12 cellular contexts compared by ENCODE assay signal in genomic region chr6:137968901-137969300, GRCh38.
DNase-seq lines count a peak whose midpoint lies in the region; ATAC-seq lines count a peak whose summit lies in the region.
"Had no signal": no experiment of that assay in that cellular context is flagged by ENCODE, and none has a peak within 500 bp of the region (broad histone marks: within the 10 kb centered on the region; RNA-seq: fewer than 3 reads in every experiment).

No MANE protein-coding gene starts in this region.

- no peaks in the 10 kb centered on the region for H3K36me3 Mint-ChIP-seq in activated T-cell treated with anti-CD3 and anti-CD28 coated beads, Interleukin-2, amount 50 U/mL, for 24 hours (ENCODE audit: low read depth)
- H3K36me3 Mint-ChIP-seq in activated naive CD8-positive, alpha-beta T cell = peaks cover 3% of the 10 kb centered on the region

- H3K27ac Mint-ChIP-seq in activated T-cell treated with anti-CD3 and anti-CD28 coated beads, Interleukin-2, amount 50 U/mL, for 24 hours = peak overlapping the region; percentile 92
- H3K27ac Mint-ChIP-seq in activated naive CD8-positive, alpha-beta T cell = peak overlapping the region; percentile 81

- in situ Hi-C loops in KBM-7 (cut with MboI; ENCODE audit: low pct_unique_long_range_greater_than_20kb, low sequenced_read_pairs) (no loop called here), G401 (cut with HindIII; ENCODE audit: low sequenced_read_pairs) (no loop called here)

- peaks cover 61% of the 10 kb centered on the region for H3K4me1 Mint-ChIP-seq in activated T-cell treated with anti-CD3 and anti-CD28 coated beads, Interleukin-2, amount 50 U/mL, for 24 hours (ENCODE audit: low read depth)
- H3K4me1 Mint-ChIP-seq in activated naive CD8-positive, alpha-beta T cell (ENCODE audit: low read depth) = peaks cover 37% of the 10 kb centered on the region

- H3K4me3 Mint-ChIP-seq in activated T-cell treated with anti-CD3 and anti-CD28 coated beads, Interleukin-2, amount 50 U/mL, for 24 hours = peak overlapping the region; percentile 43
- H3K4me3 Mint-ChIP-seq in activated naive CD8-positive, alpha-beta T cell = peak overlapping the region; percentile 51
- H3K4me3 Mint-ChIP-seq: neural crest cell had no signal

- H3K9me3 Mint-ChIP-seq in activated T-cell treated with anti-CD3 and anti-CD28 coated beads, Interleukin-2, amount 50 U/mL, for 24 hours = no peaks in the 10 kb centered on the region
- H3K9me3 Mint-ChIP-seq in activated naive CD8-positive, alpha-beta T cell (ENCODE audit: low read depth) = no peaks in the 10 kb centered on the region
- H3K9me3 Mint-ChIP-seq: neural crest cell had no signal

- H3K27me3 Mint-ChIP-seq in activated T-cell treated with anti-CD3 and anti-CD28 coated beads, Interleukin-2, amount 50 U/mL, for 24 hours = no peaks in the 10 kb centered on the region
- H3K27me3 Mint-ChIP-seq in activated naive CD8-positive, alpha-beta T cell = no peaks in the 10 kb centered on the region

- DNase-seq in activated T-cell treated with anti-CD3 and anti-CD28 coated beads, Interleukin-2, amount 50 U/mL, for 24 hours = no peak
- no peak for DNase-seq in activated T-cell treated with anti-CD3 and anti-CD28 coated beads for 4 hours
- peak; percentile 71 for DNase-seq in KBM-7
- DNase-seq in stimulated activated naive CD8-positive, alpha-beta T cell treated with anti-CD3 and anti-CD28 coated beads, Interleukin-15, Interleukin-2, amounts not matched to agents 100 U/mL and 50 U/mL, for 24 hours = no peak
- DNase-seq in NCI-H2227 treated with DMSO at 0.1 percent for 48 hours (lab: John Stamatoyannopoulos, UW) = no peak
- no peak for DNase-seq in G401 (ENCODE audit: low spot score)
- DNase-seq: brain microvascular endothelial cell, NCI-H2171 had no signal

- ATAC-seq in stimulated activated naive CD8-positive, alpha-beta T cell treated with anti-CD3 and anti-CD28 coated beads, Interleukin-15, Interleukin-2, amounts not matched to agents 100 U/mL and 50 U/mL, for 24 hours = peak; percentile 48
- no peak for ATAC-seq in GM18498 (IDR thresholded peaks at IDR 0.05; ENCODE audit: unreplicated experiment)
- ATAC-seq: HepG2 had no signal
